In genomic region chr6:168793649-168794048, GRCh38 we compare ENCODE assay signal across 7 cellular contexts.
"Had no signal": no experiment of that assay in that cellular context is flagged by ENCODE, and none has a peak within 500 bp of the region (broad histone marks: within the 10 kb centered on the region; RNA-seq: fewer than 3 reads in every experiment).

No MANE protein-coding gene starts in this region.

- ATAC-seq: GM12878 had no signal

- DNase-seq: GDM1, GF-D8 had no signal

- H3K4me3 ChIP-seq: GM12878 had no signal

- FAIRE-seq: GM12878, GM12891, GM12892, GM18507, GM19239 had no signal
